Comparison of ENCODE assay signal across 8 cellular contexts in the genomic region with DNA sequence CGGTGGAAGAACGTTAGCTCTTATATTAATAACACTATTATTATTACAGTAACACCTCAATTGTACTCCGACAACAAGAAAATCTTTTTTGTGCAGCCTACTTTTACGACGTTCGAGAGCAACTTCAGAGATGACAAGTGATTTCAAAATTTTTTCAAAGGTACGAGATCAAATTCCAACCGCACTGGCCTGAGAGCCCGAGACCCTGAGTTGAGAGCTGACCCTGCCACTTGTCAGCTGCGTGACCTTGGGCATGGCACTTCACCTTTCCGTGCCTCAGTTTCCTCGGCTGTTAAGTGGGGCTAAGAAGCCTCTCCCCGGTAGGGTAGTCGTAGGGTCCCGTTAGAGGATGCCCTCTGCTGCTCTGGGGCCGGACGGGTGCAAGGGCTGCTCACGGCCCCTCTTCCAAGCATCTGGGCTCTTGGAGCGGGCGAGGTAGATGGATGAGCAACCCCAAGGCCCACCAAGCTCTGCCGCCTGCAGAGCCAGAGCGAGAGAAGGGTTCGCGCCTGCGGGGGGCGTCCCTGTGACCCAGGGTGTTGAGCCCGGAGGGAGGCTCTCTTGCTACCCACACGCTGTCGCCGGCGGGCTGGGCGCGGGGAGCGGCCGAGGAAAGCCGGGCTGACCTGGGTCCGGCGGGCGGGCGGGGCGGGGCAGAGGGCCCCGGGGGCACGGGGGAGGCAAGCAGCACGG. TPM values are rescaled to one million over a fixed set of nuclear protein-coding genes. Genes with fewer than 3 reads are reported as not detected.
A peak's percentile ranks its signal among the peaks of the same experiment; 100 is the strongest.
DNase-seq lines count a peak whose midpoint lies in the region; ATAC-seq and FAIRE-seq lines count a peak whose summit lies in the region.

No MANE protein-coding gene starts in this region.

- WGBS in small intestine, 3 donors, result 2 to 7% (median 4%) methylated on average over 32 to 44 of the region's 44 CpGs

- ATAC-seq in GM19463 (IDR thresholded peaks at IDR 0.05; ENCODE audit: unreplicated experiment), result peak; percentile 56
- ATAC-seq in HG02678 (IDR thresholded peaks at IDR 0.05; ENCODE audit: unreplicated experiment), result no peak

- H3K4me1 Mint-ChIP-seq in IgD-negative memory B cell, result peaks cover 11 to 22% (median 11%) of the 10 kb centered on the region in 3 donors
- peaks cover 21% of the 10 kb centered on the region for H3K4me1 Mint-ChIP-seq in activated naive CD8-positive, alpha-beta T cell treated with anti-CD3 and anti-CD28 coated beads for 36 hours

- no peaks in the 10 kb centered on the region for H3K9me3 Mint-ChIP-seq in IgD-negative memory B cell
- H3K9me3 Mint-ChIP-seq in activated naive CD8-positive, alpha-beta T cell treated with anti-CD3 and anti-CD28 coated beads for 36 hours, result no peaks in the 10 kb centered on the region

- no peak overlapping the region for H3K27ac ChIP-seq in small intestine (ENCODE audit: low read depth in 1 of 2, low read length in 1 of 2)

- H3K27me3 Mint-ChIP-seq in IgD-negative memory B cell, result no peaks in the 10 kb centered on the region
- no peaks in the 10 kb centered on the region for H3K27me3 Mint-ChIP-seq in activated naive CD8-positive, alpha-beta T cell treated with anti-CD3 and anti-CD28 coated beads for 36 hours

- H3K4me3 Mint-ChIP-seq in IgD-negative memory B cell, result peak overlapping the region; percentile 89 to 97 (median 95)
- peak overlapping the region; percentile 89 for H3K4me3 Mint-ChIP-seq in activated naive CD8-positive, alpha-beta T cell treated with anti-CD3 and anti-CD28 coated beads for 36 hours

- DNase-seq in EH (ENCODE audit: low read depth) (peak; percentile 13), small intestine (peak; percentile 37), kidney glomerular epithelial cell (lab: John Stamatoyannopoulos, UW) (no peak)
- no peak for DNase-seq in activated naive CD8-positive, alpha-beta T cell treated with anti-CD3 and anti-CD28 coated beads for 36 hours

- FAIRE-seq in small intestine (lab: Jason Lieb, UNC), result no peak

- H3K9ac ChIP-seq in iPS-15b (ENCODE audit: low read depth, low read length), result peak overlapping the region; percentile 71

- H3K9me3 ChIP-seq in iPS-15b (ENCODE audit: control insufficient read depth, insufficient read depth, low read length), result no peaks in the 10 kb centered on the region
- no peaks in the 10 kb centered on the region for H3K9me3 ChIP-seq in small intestine (ENCODE audit: control insufficient read depth, low read depth)

- no peaks in the 10 kb centered on the region for H3K27me3 ChIP-seq in iPS-15b (ENCODE audit: control insufficient read depth, insufficient read depth, low read length)
- no peaks in the 10 kb centered on the region for H3K27me3 ChIP-seq in small intestine (ENCODE audit: control insufficient read depth in 2 of 2, insufficient read depth in 2 of 2, low read length in 2 of 2)

- H3K27ac Mint-ChIP-seq in IgD-negative memory B cell, result peak overlapping the region; percentile 10 to 78 (median 67)
- H3K27ac Mint-ChIP-seq in activated naive CD8-positive, alpha-beta T cell treated with anti-CD3 and anti-CD28 coated beads for 36 hours, result peak overlapping the region; percentile 70

- H3K36me3 ChIP-seq in iPS-15b (ENCODE audit: control insufficient read depth, insufficient read depth, low read length) (no peaks in the 10 kb centered on the region), small intestine (ENCODE audit: control insufficient read depth in 2 of 2, insufficient read depth in 2 of 2, low read length in 2 of 2) (no peaks in the 10 kb centered on the region)

- H3K36me3 Mint-ChIP-seq in IgD-negative memory B cell, result no peaks in the 10 kb centered on the region
- peaks cover 5% of the 10 kb centered on the region for H3K36me3 Mint-ChIP-seq in activated naive CD8-positive, alpha-beta T cell treated with anti-CD3 and anti-CD28 coated beads for 36 hours

- H3K4me3 ChIP-seq in iPS-15b (ENCODE audit: low read depth, low read length), result peak overlapping the region; percentile 88
- H3K4me3 ChIP-seq in small intestine (ENCODE audit: low read depth in 1 of 2, low read length in 2 of 2), result peak overlapping the region; percentile 91 to 92

- H3K4me1 ChIP-seq in iPS-15b (ENCODE audit: control insufficient read depth, insufficient read depth, low read length) (no peaks in the 10 kb centered on the region), small intestine (ENCODE audit: control insufficient read depth in 2 of 2, insufficient read depth in 1 of 2, low read depth in 1 of 2, low read length in 1 of 2) (no peaks in the 10 kb centered on the region)

RNA-seq across cellular contexts. Expression of a gene that starts 0.5 kb away (rescaled TPM):
- polyA plus RNA-seq in IgD-negative memory B cell, result 35.4 TPM
- total RNA-seq in activated naive CD8-positive, alpha-beta T cell treated with anti-CD3 and anti-CD28 coated beads for 36 hours, result 10 to 100 TPM; 16.3 to 17.1 TPM
- polyA plus RNA-seq in small intestine, result 10 to 100 TPM; 23.8 to 40.9 (median 26.5) TPM

RNA-seq across cellular contexts. Expression of a gene that starts 28.2 kb away (rescaled TPM):
- polyA plus RNA-seq in IgD-negative memory B cell, result 15.4 TPM
- total RNA-seq in activated naive CD8-positive, alpha-beta T cell treated with anti-CD3 and anti-CD28 coated beads for 36 hours, result 10 to 100 TPM; 19.9 to 21.8 TPM
- polyA plus RNA-seq in small intestine, result 10 to 100 TPM in 2 of 3 donors, 1 to 10 TPM in 1; 8.9 to 12.5 (median 10.7) TPM

Comparison
In these comparisons a context has a peak if more than half of its experiments do, and no peak if none do; other contexts are left out.
1. DNase-seq: peak in EH (single experiment) and small intestine (single experiment); none in activated naive CD8-positive, alpha-beta T cell treated with anti-CD3 and anti-CD28 coated beads for 36 hours (single experiment) and kidney glomerular epithelial cell (single experiment).